ENCODE assay signal across 1 cellular context in the genomic region with DNA sequence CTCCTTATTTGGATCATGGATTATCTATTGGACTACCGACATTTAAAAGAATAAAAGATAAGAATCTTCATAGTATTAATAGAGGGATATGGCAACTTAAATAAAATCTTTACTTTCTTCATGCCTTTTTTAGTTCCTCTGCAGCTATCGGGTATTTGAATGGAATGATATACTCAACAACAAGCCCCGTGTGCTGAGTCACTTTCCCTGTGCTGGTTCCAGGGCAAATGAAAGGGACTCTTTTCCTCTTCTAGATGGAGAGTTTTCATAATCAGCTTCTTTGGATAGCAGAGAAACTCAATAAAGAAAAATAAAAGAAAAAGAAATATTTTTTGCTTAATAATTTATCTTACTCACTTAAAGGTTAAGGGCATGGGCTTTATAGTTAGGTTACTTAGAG.
TF ChIP-seq lines count a peak whose summit lies in the region.

No MANE protein-coding gene starts in this region.

TF ChIP-seq in GM23338, 12 proteins besides CTCF, POLR2A, EP300 and RAD21:
- TF ChIP-seq ZNF462 (CRISPR knock-in tag; IDR thresholded peaks at IDR 0.05) (no peak), ZNF331 (CRISPR knock-in tag; IDR thresholded peaks at IDR 0.05; ENCODE audit: low read depth) (no peak), JUNB (IDR thresholded peaks at IDR 0.05; ENCODE audit: unreplicated experiment) (no peak), NANOG (IDR thresholded peaks at IDR 0.05; ENCODE audit: borderline replicate concordance) (no peak), EZH2phosphoT487 (IDR thresholded peaks at IDR 0.05; ENCODE audit: unreplicated experiment) (no peak), POLR2AphosphoS5 (IDR thresholded peaks at IDR 0.05; ENCODE audit: low read depth) (no peak), ETS1 (IDR thresholded peaks at IDR 0.05) (no peak), CREB1 (CRISPR knock-in tag; IDR thresholded peaks at IDR 0.05; ENCODE audit: low read depth) (no peak), ZNF114 (CRISPR knock-in tag; IDR thresholded peaks at IDR 0.05) (no peak), EZH2 (IDR thresholded peaks at IDR 0.05; ENCODE audit: low read depth, unreplicated experiment) (no peak)
- TF ChIP-seq, protein P1, sequence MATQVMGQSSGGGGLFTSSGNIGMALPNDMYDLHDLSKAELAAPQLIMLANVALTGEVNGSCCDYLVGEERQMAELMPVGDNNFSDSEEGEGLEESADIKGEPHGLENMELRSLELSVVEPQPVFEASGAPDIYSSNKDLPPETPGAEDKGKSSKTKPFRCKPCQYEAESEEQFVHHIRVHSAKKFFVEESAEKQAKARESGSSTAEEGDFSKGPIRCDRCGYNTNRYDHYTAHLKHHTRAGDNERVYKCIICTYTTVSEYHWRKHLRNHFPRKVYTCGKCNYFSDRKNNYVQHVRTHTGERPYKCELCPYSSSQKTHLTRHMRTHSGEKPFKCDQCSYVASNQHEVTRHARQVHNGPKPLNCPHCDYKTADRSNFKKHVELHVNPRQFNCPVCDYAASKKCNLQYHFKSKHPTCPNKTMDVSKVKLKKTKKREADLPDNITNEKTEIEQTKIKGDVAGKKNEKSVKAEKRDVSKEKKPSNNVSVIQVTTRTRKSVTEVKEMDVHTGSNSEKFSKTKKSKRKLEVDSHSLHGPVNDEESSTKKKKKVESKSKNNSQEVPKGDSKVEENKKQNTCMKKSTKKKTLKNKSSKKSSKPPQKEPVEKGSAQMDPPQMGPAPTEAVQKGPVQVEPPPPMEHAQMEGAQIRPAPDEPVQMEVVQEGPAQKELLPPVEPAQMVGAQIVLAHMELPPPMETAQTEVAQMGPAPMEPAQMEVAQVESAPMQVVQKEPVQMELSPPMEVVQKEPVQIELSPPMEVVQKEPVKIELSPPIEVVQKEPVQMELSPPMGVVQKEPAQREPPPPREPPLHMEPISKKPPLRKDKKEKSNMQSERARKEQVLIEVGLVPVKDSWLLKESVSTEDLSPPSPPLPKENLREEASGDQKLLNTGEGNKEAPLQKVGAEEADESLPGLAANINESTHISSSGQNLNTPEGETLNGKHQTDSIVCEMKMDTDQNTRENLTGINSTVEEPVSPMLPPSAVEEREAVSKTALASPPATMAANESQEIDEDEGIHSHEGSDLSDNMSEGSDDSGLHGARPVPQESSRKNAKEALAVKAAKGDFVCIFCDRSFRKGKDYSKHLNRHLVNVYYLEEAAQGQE (IDR thresholded peaks at IDR 0.05; ENCODE audit: unreplicated experiment): no peak
